9 cellular contexts compared by ENCODE assay signal in the genomic region with DNA sequence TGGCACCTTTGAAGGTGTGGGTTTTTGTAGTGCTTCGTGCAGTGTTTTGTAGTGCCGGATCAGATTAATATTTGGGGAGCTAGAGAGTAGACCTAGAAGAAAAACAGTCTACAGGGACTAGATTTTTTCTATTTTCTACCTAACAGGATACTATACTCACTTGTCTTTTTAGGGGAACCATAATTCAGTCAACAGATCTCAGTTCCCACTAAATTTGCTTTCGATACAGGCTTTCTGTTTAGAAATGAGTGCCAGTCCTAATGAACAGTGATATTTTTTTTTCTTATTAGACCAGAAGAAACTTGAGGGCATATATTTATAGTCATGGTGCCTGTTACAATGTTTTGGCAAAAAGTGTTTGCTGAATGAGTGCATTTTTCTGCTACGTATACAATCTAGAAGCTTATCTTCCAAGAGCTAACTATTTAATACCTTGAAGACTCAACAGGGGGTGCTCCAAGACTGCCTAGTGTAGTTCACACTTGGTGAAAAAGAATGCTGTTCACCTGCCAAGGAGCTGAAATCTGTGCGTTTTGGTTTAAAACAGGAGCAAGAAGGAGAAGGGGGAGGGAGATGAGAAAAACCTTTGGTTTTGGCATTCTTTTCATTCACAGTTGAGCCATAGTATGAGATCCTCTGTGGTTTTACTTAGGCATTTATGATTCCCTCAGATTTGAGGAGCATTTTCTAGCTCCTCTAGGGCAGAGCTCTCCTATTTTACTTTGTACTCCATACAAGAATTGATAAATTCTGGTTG. TPM values are rescaled to one million over a fixed set of nuclear protein-coding genes. Genes with fewer than 3 reads are reported as not detected.
DNase-seq lines count a peak whose midpoint lies in the region; ATAC-seq, FAIRE-seq and TF ChIP-seq lines count a peak whose summit lies in the region.
"Had no signal": no experiment of that assay in that cellular context is flagged by ENCODE, and none has a peak within 500 bp of the region (broad histone marks: within the 10 kb centered on the region; RNA-seq: fewer than 3 reads in every experiment).

No MANE protein-coding gene starts in this region.

- H2BK120ac ChIP-seq in H1 (replicated peaks; ENCODE audit: low read depth, low read length) = no peak overlapping the region
- no peak overlapping the region for H2BK120ac ChIP-seq in mesenchymal stem cell (ENCODE audit: low read depth, low read length)

- no peaks in the 10 kb centered on the region for H4K20me1 ChIP-seq in PC-9 (ENCODE audit: insufficient read depth)
- H4K20me1 ChIP-seq in H1 (replicated peaks in 1 of 2; ENCODE audit: control insufficient read depth in 1 of 2, insufficient read depth in 2 of 2, low read length in 2 of 2) = no peaks in the 10 kb centered on the region

- H3K27me3 ChIP-seq in PC-9 (ENCODE audit: insufficient read depth, low read depth) = no peaks in the 10 kb centered on the region
- no peaks in the 10 kb centered on the region for H3K27me3 ChIP-seq in H1 (replicated peaks in 1 of 4; ENCODE audit: control insufficient read depth in 3 of 4, extremely low read depth in 1 of 4, insufficient read depth in 3 of 4, low read length in 3 of 4)
- H3K27me3 ChIP-seq in mesenchymal stem cell (ENCODE audit: control insufficient read depth in 1 of 2, insufficient read depth in 1 of 2, low read length in 2 of 2) = peaks cover 5 to 10% of the 10 kb centered on the region in 2 experiments

- H3K18ac ChIP-seq in H1 (ENCODE audit: extremely low read depth, low read length) (no peak overlapping the region), mesenchymal stem cell (ENCODE audit: low read depth in 1 of 2, low read length in 2 of 2) (no peak overlapping the region)

- H3K36me3 ChIP-seq in PC-9 (ENCODE audit: low read depth) = no peaks in the 10 kb centered on the region
- H3K36me3 ChIP-seq in H1 (ENCODE audit: control insufficient read depth in 2 of 4, insufficient read depth in 4 of 4, low read length in 3 of 4) = no peaks in the 10 kb centered on the region
- H3K36me3 ChIP-seq in mesenchymal stem cell (ENCODE audit: control insufficient read depth in 1 of 2, insufficient read depth in 2 of 2, low read depth in 1 of 2, low read length in 2 of 2) = no peaks in the 10 kb centered on the region

- WGBS in H1 (ENCODE audit: extremely low coverage in 1 of 2, insufficient coverage in 1 of 2, insufficient read length in 1 of 2, insufficient replicate concordance in 2 of 2, low coverage in 1 of 2, low lambda C conversion rate in 2 of 2, missing lambda C conversion rate in 1 of 2), 2 experiments = 58% methylated on average over 5 of the region's 5 CpGs; no CpG with 5 or more reads in 1 of the 2 experiments
- WGBS in mesenchymal stem cell = 20% methylated on average over 1 of the region's 5 CpGs

- H2BK12ac ChIP-seq in H1 (ENCODE audit: low read depth, low read length) (no peak overlapping the region), mesenchymal stem cell (ENCODE audit: low read length in 2 of 2) (no peak overlapping the region)

- H2AK5ac ChIP-seq in H1 (ENCODE audit: low read depth, low read length) (no peak overlapping the region), mesenchymal stem cell (ENCODE audit: low read length, severe bottlenecking) (no peak overlapping the region)

- no peak overlapping the region for H3K9ac ChIP-seq in H1 (replicated peaks in 1 of 4; ENCODE audit: extremely low read depth in 1 of 4, low read depth in 3 of 4, low read length in 3 of 4)
- H3K9ac ChIP-seq in mesenchymal stem cell (ENCODE audit: low read length) = peak overlapping the region; percentile 56

- peak; percentile 8 for DNase-seq in stimulated activated CD4-positive, alpha-beta T cell treated with anti-CD3 and anti-CD28 coated beads, Interleukin-4, amount 100 ng/mL, for 24 hours
- DNase-seq in stimulated activated CD4-positive, alpha-beta T cell treated with anti-CD3 and anti-CD28 coated beads, Interleukin-12 subunit alpha, Interleukin-12 subunit beta, amount 100 ng/mL, for 4 hours = no peak
- peak; percentile 49 for DNase-seq in HS-27A (ENCODE audit: low read depth)
- peak; percentile 18 to 69 for DNase-seq in PC-9
- DNase-seq in H1 (ENCODE audit: low read depth in 1 of 2, low spot score in 2 of 2) = no peak
- peak; percentile 53 for DNase-seq in mesenchymal stem cell

- no TSS peak for BruUV-seq in PC-9 (replicated peaks; lab: Mats Ljungman, UMichigan)

- H2AFZ ChIP-seq in PC-9 (no peak overlapping the region), H1 (ENCODE audit: low read length) (peak overlapping the region; percentile 56; the same call in 1 of the 2 replicates), mesenchymal stem cell (ENCODE audit: low read depth, low read length) (no peak overlapping the region)

- FAIRE-seq in H1 (lab: Jason Lieb, UNC) = peak; percentile 91

- H3K79me2 ChIP-seq in PC-9 (ENCODE audit: low read depth) (no peaks in the 10 kb centered on the region), H1 (ENCODE audit: control insufficient read depth in 1 of 2, insufficient read depth in 2 of 2, low read length in 2 of 2) (no peaks in the 10 kb centered on the region)

- intact Hi-C loops in PC-9 (cut with micrococcal nuclease; ENCODE audit: unreplicated experiment) = loop anchor here (1.0 to 5.0 kb wide), 3 partner anchors 522 to 707 kb away; no protein-coding TSS in a partner anchor

- H4K5ac ChIP-seq in H1 (ENCODE audit: insufficient read length, low read depth, low read length) = no peak overlapping the region

- no peak overlapping the region for H3K27ac ChIP-seq in PC-9
- H3K27ac ChIP-seq in H1 (ENCODE audit: low read depth, low read length) = no peak overlapping the region
- no peak overlapping the region for H3K27ac ChIP-seq in mesenchymal stem cell (ENCODE audit: low read length, poor library complexity, severe bottlenecking)

- H3K4me3 ChIP-seq in PC-9 = no peak overlapping the region
- no peak overlapping the region for H3K4me3 ChIP-seq in H1 (ENCODE audit: extremely low read depth in 1 of 4, insufficient read depth in 2 of 4, low read depth in 3 of 4, low read length in 4 of 4)
- H3K4me3 ChIP-seq in mesenchymal stem cell (ENCODE audit: insufficient read depth in 1 of 2, low read depth in 1 of 2, low read length in 2 of 2) = no peak overlapping the region

- H4K91ac ChIP-seq in H1 (replicated peaks; ENCODE audit: insufficient read length, low read length) = no peak overlapping the region
- H4K91ac ChIP-seq in mesenchymal stem cell (ENCODE audit: low read length) = no peak overlapping the region

- H3K4me1 ChIP-seq in PC-9 (replicated peaks; ENCODE audit: insufficient read depth) = no peaks in the 10 kb centered on the region
- peaks cover 0 to 4% (median under 1%) of the 10 kb centered on the region in 4 experiments; a peak in 2 of 7 replicates for H3K4me1 ChIP-seq in H1 (replicated peaks in 1 of 4; ENCODE audit: control insufficient read depth in 3 of 4, insufficient read depth in 4 of 4, low read length in 3 of 4)
- no peaks in the 10 kb centered on the region for H3K4me1 ChIP-seq in mesenchymal stem cell (ENCODE audit: control insufficient read depth, insufficient read depth, low read depth, low read length)

- H2BK15ac ChIP-seq in H1 (ENCODE audit: low read length) (no peak overlapping the region), mesenchymal stem cell (ENCODE audit: low read depth, poor library complexity, severe bottlenecking) (no peak overlapping the region)

- H4K8ac ChIP-seq in H1 (ENCODE audit: extremely low read depth, insufficient read depth, low read length) (no peak overlapping the region), mesenchymal stem cell (ENCODE audit: low read length) (no peak overlapping the region)

- TF ChIP-seq CTCF in PC-9 (conservative IDR thresholded peaks at IDR 0.05) = peak; percentile 94
- TF ChIP-seq CTCF in H1 (IDR thresholded peaks at IDR 0.05; ENCODE audit: control extremely low read depth in 1 of 3, insufficient read depth in 1 of 3, low read depth in 1 of 3, low read length in 3 of 3) = peak in 2 of 3 experiments; percentile 70 to 74; a peak in 3 of 4 replicates

- no peak for TF ChIP-seq EP300 in H1 (IDR thresholded peaks at IDR 0.05; ENCODE audit: borderline replicate concordance in 1 of 2, low read depth in 2 of 2, low read length in 2 of 2)

- H3K23ac ChIP-seq in H1 (ENCODE audit: insufficient read length) = no peak overlapping the region
- H3K23ac ChIP-seq in mesenchymal stem cell (ENCODE audit: low read length in 2 of 2) = no peak overlapping the region

- H3K9me3 ChIP-seq in PC-9 (ENCODE audit: insufficient read depth, low read depth) (no peaks in the 10 kb centered on the region; the same call in 1 of the 2 replicates), H1 (ENCODE audit: insufficient read depth in 2 of 2, low read depth in 1 of 2, low read length in 1 of 2) (no peaks in the 10 kb centered on the region), mesenchymal stem cell (ENCODE audit: control insufficient read depth, low read length) (no peaks in the 10 kb centered on the region)

- H3K4me2 ChIP-seq in PC-9 = no peak overlapping the region
- H3K4me2 ChIP-seq in H1 (ENCODE audit: insufficient read depth in 1 of 2, low read depth in 2 of 2, low read length in 2 of 2) = no peak overlapping the region
- no peak overlapping the region for H3K4me2 ChIP-seq in mesenchymal stem cell (ENCODE audit: low read length, poor library complexity, severe bottlenecking)

- H3K79me1 ChIP-seq in H1 (ENCODE audit: low read depth, low read length) (no peaks in the 10 kb centered on the region), mesenchymal stem cell (replicated peaks; ENCODE audit: low read length, poor library complexity, severe bottlenecking) (no peaks in the 10 kb centered on the region)

- no peaks in the 10 kb centered on the region for H3K9me2 ChIP-seq in PC-9 (ENCODE audit: insufficient read depth)

- H3K56ac ChIP-seq in H1 (replicated peaks; ENCODE audit: insufficient read length, low read depth, low read length) = no peak overlapping the region

- H2BK5ac ChIP-seq in H1 (ENCODE audit: low read depth, low read length) (no peak overlapping the region), mesenchymal stem cell (ENCODE audit: low read depth, low read length, poor library complexity, severe bottlenecking) (no peak overlapping the region)

- no peak overlapping the region for H2BK20ac ChIP-seq in H1 (ENCODE audit: low read length)

- H3F3A ChIP-seq in PC-9 (ENCODE audit: insufficient read depth, low read depth) = no peaks in the 10 kb centered on the region

- H3K14ac ChIP-seq in H1 (ENCODE audit: insufficient read length) (no peak overlapping the region), mesenchymal stem cell (ENCODE audit: low read length in 2 of 2) (no peak overlapping the region)

- CTCF ChIA-PET in PC-9 (lab: Charles Lee) = interaction anchor here (0.6 to 1.1 kb wide), 8 partner anchors 12 to 623 kb away, joined by 3 to 10 read pairs (median 4); no protein-coding TSS in a partner anchor
- CTCF ChIA-PET in H1 (lab: Charles Lee; ENCODE audit: partially characterized antibody) = interaction anchor here (0.5 to 5.5 kb wide), 74 partner anchors 10 to 718 kb away, joined by 3 to 61 read pairs (median 4); a partner anchor contains a TSS

- POLR2A ChIA-PET in PC-9 (lab: Charles Lee; ENCODE audit: unreplicated experiment) (interaction anchor here (0.7 kb wide), 1 partner anchor 216 kb away, joined by 3 read pairs; no protein-coding TSS in a partner anchor), H1 (lab: Charles Lee; ENCODE audit: partially characterized antibody) (interaction anchor here (1.6 kb wide), 1 partner anchor 234 kb away, joined by 4 read pairs; no protein-coding TSS in a partner anchor)

- TF ChIP-seq RAD21 in H1 (IDR thresholded peaks at IDR 0.05 in 1 of 2, conservative IDR thresholded peaks at IDR 0.05 in 1 of 2; ENCODE audit: low read depth in 2 of 2, low read length in 2 of 2) = peak; percentile 96 to 97

- no peak for TF ChIP-seq POLR2A in H1 (IDR thresholded peaks at IDR 0.05; ENCODE audit: control extremely low read depth in 1 of 2, low read depth in 2 of 2, low read length in 2 of 2)

- H3K4ac ChIP-seq in H1 (replicated peaks; ENCODE audit: insufficient read length, low read depth, low read length) = no peak overlapping the region
- no peak overlapping the region for H3K4ac ChIP-seq in mesenchymal stem cell (ENCODE audit: low read depth in 1 of 2, low read length in 2 of 2)

- ATAC-seq in HG03039 (IDR thresholded peaks at IDR 0.05; ENCODE audit: unreplicated experiment) (no peak), GM21576 (IDR thresholded peaks at IDR 0.05; ENCODE audit: unreplicated experiment) (no peak)

- H3K23me2 ChIP-seq in H1 (ENCODE audit: low read depth, low read length) = no peaks in the 10 kb centered on the region

RNA-seq across cellular contexts. Expression of a gene that starts 44.9 kb away (rescaled TPM):
- total RNA-seq in PC-9 (2021) = 0.81 and 1.2 TPM in 2 replicates
- 0.13 and 0.22 TPM in 2 replicates for total RNA-seq in H1 (2021; fragmentation: NEBNext Ultra II Directional; extraction: Animal tissue kit (Norgen Biotek cat#: 25700))
- polyA plus RNA-seq in H1 (2011; rRNA removed) = 0.42 and 0.70 TPM in 2 replicates
- 0.57 TPM for polyA plus RNA-seq in H1 (2011; cell fraction: cytosol; rRNA removed)
- polyA plus RNA-seq in H1 (2011; cell fraction: nucleus; rRNA removed) = 0.66 TPM
- polyA plus RNA-seq in H1 (2012, experiment 1 of 2) = 0.33 to 0.78 TPM (median 0.47 TPM) in 4 replicates
- 0.24 TPM for polyA plus RNA-seq in H1 (2012, experiment 2 of 2)
- 0.30 TPM for polyA plus RNA-seq in H1 (2013, experiment 1 of 2)
- polyA plus RNA-seq in H1 (2013, experiment 2 of 2) = 0.31 TPM
- 0.80 and 1.0 TPM in 2 replicates for polyA minus RNA-seq in H1 (2011; rRNA and poly(A)+ RNA removed)
- polyA minus RNA-seq in H1 (2011; cell fraction: cytosol; rRNA and poly(A)+ RNA removed) = 0.59 TPM
- 1.1 TPM for polyA minus RNA-seq in H1 (2011; cell fraction: nucleus; rRNA and poly(A)+ RNA removed)
- 0.03 TPM for polyA plus RNA-seq in mesenchymal stem cell (2013, experiment 1 of 2)
- 0.05 TPM for polyA plus RNA-seq in mesenchymal stem cell (2013, experiment 2 of 2)
- total RNA-seq: subcutaneous adipose tissue had no signal

Comparison
In these comparisons a context has a peak if more than half of its experiments do, and no peak if none do; other contexts are left out.
1. DNase-seq: peak in stimulated activated CD4-positive, alpha-beta T cell treated with anti-CD3 and anti-CD28 coated beads, Interleukin-4, amount 100 ng/mL, for 24 hours (single experiment), HS-27A (single experiment), PC-9 (2 of 2) and mesenchymal stem cell (single experiment); none in stimulated activated CD4-positive, alpha-beta T cell treated with anti-CD3 and anti-CD28 coated beads, Interleukin-12 subunit alpha, Interleukin-12 subunit beta, amount 100 ng/mL, for 4 hours (single experiment) and H1 (0 of 2).